8 cellular contexts compared by ENCODE assay signal in the genomic region with DNA sequence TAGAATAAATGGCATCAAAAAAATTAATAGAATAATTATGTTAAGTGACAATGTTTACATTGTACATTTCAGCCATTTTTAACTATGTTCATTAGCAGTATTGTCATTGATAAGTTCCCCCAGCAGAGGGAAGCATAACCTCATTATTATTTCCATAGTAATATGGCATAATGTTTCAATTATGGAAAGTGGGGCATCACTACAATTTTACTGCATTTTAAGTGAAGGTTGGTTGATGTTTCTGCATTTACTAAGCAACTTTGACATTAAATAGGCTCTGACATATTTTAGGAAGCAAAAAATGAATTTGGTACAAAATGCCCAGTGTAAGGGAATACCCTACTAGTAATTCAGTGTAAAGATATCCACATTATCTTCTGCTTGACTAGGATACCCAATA.
A peak's percentile ranks its signal among the peaks of the same experiment; 100 is the strongest.
DNase-seq lines count a peak whose midpoint lies in the region; ATAC-seq and TF ChIP-seq lines count a peak whose summit lies in the region.

No MANE protein-coding gene starts in this region.

- H3K4me3 Mint-ChIP-seq in naive B cell, result no peak overlapping the region

- DNase-seq in DMS53 treated with DMSO at 0.1 percent for 48 hours (lab: John Stamatoyannopoulos, UW; ENCODE audit: unreplicated experiment) (peak; percentile 48), NCI-H748 (lab: John Stamatoyannopoulos, UW; ENCODE audit: unreplicated experiment) (peak; percentile 36), coronary artery (ENCODE audit: low spot score) (no peak), naive B cell (peak; percentile 6), GOT3 (lab: John Stamatoyannopoulos, UW) (no peak)
- DNase-seq in activated T-cell treated with anti-CD3 and anti-CD28 coated beads, Interleukin-2, amount 50 U/mL, for 1 hour, result no peak

- no peaks in the 10 kb centered on the region for H3K4me1 Mint-ChIP-seq in naive B cell

- TF ChIP-seq CTCF in coronary artery (IDR thresholded peaks at IDR 0.05), result peak; percentile 28

- H3K27me3 Mint-ChIP-seq in naive B cell, result no peaks in the 10 kb centered on the region

- ATAC-seq in GM19372 (IDR thresholded peaks at IDR 0.05; ENCODE audit: low read depth, unreplicated experiment) (peak; percentile 76), HG03175 (IDR thresholded peaks at IDR 0.05; ENCODE audit: unreplicated experiment) (peak; percentile 84), naive B cell (ENCODE audit: low read depth in 2 of 2) (no peak)

- H3K27ac Mint-ChIP-seq in naive B cell, result no peak overlapping the region

- H3K27ac ChIP-seq in coronary artery, result no peak overlapping the region

- H3K9me3 Mint-ChIP-seq in naive B cell, result no peaks in the 10 kb centered on the region

- no peak overlapping the region for H3K4me3 ChIP-seq in coronary artery

- no peaks in the 10 kb centered on the region for H3K36me3 Mint-ChIP-seq in naive B cell

Comparison
In these comparisons a context has a peak if more than half of its experiments do, and no peak if none do; other contexts are left out.
1. DNase-seq: peak in DMS53 treated with DMSO at 0.1 percent for 48 hours (single experiment), NCI-H748 (single experiment) and naive B cell (single experiment); none in coronary artery (single experiment), GOT3 (single experiment) and activated T-cell treated with anti-CD3 and anti-CD28 coated beads, Interleukin-2, amount 50 U/mL, for 1 hour (single experiment).
2. ATAC-seq: peak in GM19372 (single experiment) and HG03175 (single experiment); none in naive B cell (0 of 2).